8 cellular contexts compared by ENCODE assay signal in the genomic region with DNA sequence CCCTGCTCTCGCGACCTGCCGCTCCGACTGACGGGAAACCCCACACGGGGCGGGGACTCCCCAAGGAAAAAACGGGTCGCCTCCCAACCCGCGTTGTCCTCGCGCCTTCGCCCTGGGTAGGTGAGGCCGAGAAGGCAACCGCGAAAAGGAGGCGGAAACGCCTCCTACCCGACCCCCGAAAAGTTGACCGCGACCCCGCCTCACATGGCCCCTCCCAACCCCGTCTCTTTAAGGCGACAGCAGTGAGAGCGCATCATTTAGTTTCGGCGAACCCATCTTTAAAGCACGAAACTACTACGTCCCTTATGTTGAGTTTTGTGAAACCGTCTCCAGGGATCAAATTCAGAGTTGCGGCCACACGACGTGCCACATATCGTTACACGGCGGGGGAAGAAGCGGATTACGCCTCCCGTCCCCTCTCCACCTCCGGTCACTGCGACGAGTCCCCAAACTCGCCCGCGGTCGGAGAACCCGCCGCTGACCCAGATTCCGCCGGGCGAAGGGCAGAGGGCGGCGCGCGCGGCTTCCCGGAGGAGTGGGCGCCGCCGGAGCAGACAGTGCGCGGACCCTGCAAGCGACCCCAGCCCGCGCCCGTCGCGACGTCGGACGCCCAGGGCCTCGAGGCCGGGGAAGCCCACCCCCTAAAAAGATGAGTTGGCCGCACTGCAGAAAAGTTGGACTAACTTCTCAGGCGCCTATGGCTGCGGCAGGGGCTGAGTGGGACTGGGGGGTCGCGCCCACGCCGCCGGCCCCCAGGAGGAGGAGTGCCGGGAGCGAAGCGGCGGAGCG. TPM values are rescaled to one million over a fixed set of nuclear protein-coding genes. Genes with fewer than 3 reads are reported as not detected.
DNase-seq lines count a peak whose midpoint lies in the region; ATAC-seq and TF ChIP-seq lines count a peak whose summit lies in the region.

No MANE protein-coding gene starts in this region.

- ATAC-seq in GM19023 (IDR thresholded peaks at IDR 0.05; ENCODE audit: unreplicated experiment) (peak; percentile 39), HG03354 (IDR thresholded peaks at IDR 0.05; ENCODE audit: poor library complexity, severe bottlenecking, unreplicated experiment) (peak; percentile 51)

- peaks cover 18% of the 10 kb centered on the region for H3K36me3 ChIP-seq in NT2/D1 (ENCODE audit: insufficient read depth, insufficient read length, low read length)

- no peaks in the 10 kb centered on the region for H3K9me3 ChIP-seq in NT2/D1 (ENCODE audit: insufficient read depth, low read length)

- H3K4me3 ChIP-seq in NT2/D1 (ENCODE audit: insufficient read length, low read depth), result peak overlapping the region; percentile 95
- H3K4me3 ChIP-seq in epithelial cell of esophagus (ENCODE audit: low read length), result peak overlapping the region; percentile 59

- H3K27me3 ChIP-seq in NT2/D1 (ENCODE audit: insufficient read depth, insufficient read length), result no peaks in the 10 kb centered on the region

- peaks cover 2% of the 10 kb centered on the region for H3K4me1 ChIP-seq in NT2/D1 (ENCODE audit: insufficient read depth, insufficient read length)

- no peak for TF ChIP-seq CTCF in epithelial cell of esophagus (IDR thresholded peaks at IDR 0.05; ENCODE audit: insufficient read depth, low read depth, low read length, missing control alignments)

- peak overlapping the region; percentile 100 for H3K9ac ChIP-seq in NT2/D1 (ENCODE audit: insufficient read length, low read depth)

- DNase-seq in Ammon's horn (ENCODE audit: low spot score) (peak; percentile 81), NT2/D1 (ENCODE audit: low read depth, low spot score) (peak; percentile 54), epithelial cell of esophagus (ENCODE audit: low read depth) (peak; percentile 69), mucosa of gallbladder (ENCODE audit: low spot score) (peak; percentile 69)
- DNase-seq in activated CD8-positive, alpha-beta memory T cell treated with anti-CD3 and anti-CD28 coated beads, Interleukin-2, amount 50 U/mL, for 24 hours (ENCODE audit: extremely low read depth), result peak; percentile 67
- peak; percentile 76 to 88 for DNase-seq in stimulated activated CD8-positive, alpha-beta memory T cell treated with anti-CD3 and anti-CD28 coated beads, Interleukin-4, amount 100 ng/mL, for 4 hours (ENCODE audit: low read depth in 2 of 2, low spot score in 1 of 2)

RNA-seq across cellular contexts. Expression of a gene that starts 1.1 kb away (rescaled TPM):
- 20.8 TPM for total RNA-seq in mucosa of gallbladder

RNA-seq across cellular contexts. Expression of a gene that starts 22.7 kb away (rescaled TPM):
- total RNA-seq in mucosa of gallbladder, result 2.4 TPM

RNA-seq across cellular contexts. Expression of a gene that starts 34.0 kb away (rescaled TPM):
- total RNA-seq in mucosa of gallbladder, result 145 TPM

RNA-seq across cellular contexts. Expression of a gene that starts 37.7 kb away (rescaled TPM):
- total RNA-seq in mucosa of gallbladder, result 26.8 TPM

RNA-seq across cellular contexts. Expression of a gene that starts 47.5 kb away (rescaled TPM):
- total RNA-seq in mucosa of gallbladder, result 7.7 TPM

Comparison
In these comparisons a context has a peak if more than half of its experiments do, and no peak if none do; other contexts are left out.
1. Peak in every context shown above with its lines: DNase-seq, ATAC-seq and H3K4me3 ChIP-seq.